In genomic region chr19:50326101-50326664, GRCh38 we compare ENCODE assay signal across 1 cellular context.
TF ChIP-seq lines count a peak whose summit lies in the region.

No MANE protein-coding gene starts in this region.

TF ChIP-seq in GM23338, 12 proteins besides CTCF, POLR2A, EP300 and RAD21:
- TF ChIP-seq ZNF114 (CRISPR knock-in tag; IDR thresholded peaks at IDR 0.05), result no peak
- TF ChIP-seq ZNF331 (CRISPR knock-in tag; IDR thresholded peaks at IDR 0.05; ENCODE audit: low read depth), result no peak
- no peak for TF ChIP-seq STAT1 (IDR thresholded peaks at IDR 0.05; ENCODE audit: unreplicated experiment)
